1 cellular context compared by ENCODE assay signal in genomic region chr12:123232807-123233504, GRCh38.
TF ChIP-seq lines count a peak whose summit lies in the region.

Gene MPHOSPH9 (minus strand): TSS chr12:123233141. CDS start chr12:123230364, 2,777 bp downstream.
Gene MTRFR (plus strand): TSS chr12:123233436. CDS start chr12:123253675, 20,239 bp downstream.

TF ChIP-seq in HepG2, 621 proteins besides CTCF, POLR2A, EP300 and RAD21 (continued from another document and continues in another):
- TF ChIP-seq LBX2 (CRISPR knock-in tag; IDR thresholded peaks at IDR 0.05; ENCODE audit: borderline replicate concordance) (peak; percentile 85), ARID3A (IDR thresholded peaks at IDR 0.05; ENCODE audit: low read depth, low read length) (0 out of 2 replicates have a peak, but pooled peaks have one; percentile 12), MBNL3 (CRISPR knock-in tag; conservative IDR thresholded peaks at IDR 0.05) (no peak), PBX2 (CRISPR knock-in tag; IDR thresholded peaks at IDR 0.05) (peak; percentile 95), ZNF30 (CRISPR knock-in tag; IDR thresholded peaks at IDR 0.05) (no peak), ZNF101 (CRISPR knock-in tag; IDR thresholded peaks at IDR 0.05; ENCODE audit: borderline replicate concordance, low read depth) (no peak), MIXL1 (CRISPR knock-in tag; IDR thresholded peaks at IDR 0.05) (peak; percentile 44), FLYWCH1 (CRISPR knock-in tag; IDR thresholded peaks at IDR 0.05) (no peak), ZC3H13 (CRISPR knock-in tag; IDR thresholded peaks at IDR 0.05) (peak; percentile 82; the same call in 1 of the 2 replicates), ZNF251 (CRISPR knock-in tag; IDR thresholded peaks at IDR 0.05) (0 out of 2 replicates have a peak, but pooled peaks have one; percentile 76), KLF12 (CRISPR knock-in tag; IDR thresholded peaks at IDR 0.05; ENCODE audit: borderline replicate concordance) (no peak), SKI (IDR thresholded peaks at IDR 0.05; ENCODE audit: partially characterized antibody) (no peak), ZNF180 (CRISPR knock-in tag; IDR thresholded peaks at IDR 0.05; ENCODE audit: borderline replicate concordance, low read depth) (peak; percentile 84; the same call in 1 of the 2 replicates), ATF2 (CRISPR knock-in tag; IDR thresholded peaks at IDR 0.05) (peak; percentile 85), ZNF746 (CRISPR knock-in tag; IDR thresholded peaks at IDR 0.05) (peak; percentile 51; the same call in 1 of the 2 replicates), KDM5A (IDR thresholded peaks at IDR 0.05; ENCODE audit: borderline replicate concordance, low read length) (no peak), ZNF879 (CRISPR knock-in tag; IDR thresholded peaks at IDR 0.05) (no peak; the same call in 1 of the 2 replicates), ZNF333 (CRISPR knock-in tag; IDR thresholded peaks at IDR 0.05; ENCODE audit: borderline replicate concordance) (0 out of 2 replicates have a peak, but pooled peaks have one; percentile 12), ZGPAT (CRISPR knock-in tag; IDR thresholded peaks at IDR 0.05) (peak; percentile 91), ZNF34 (CRISPR knock-in tag; IDR thresholded peaks at IDR 0.05; ENCODE audit: borderline replicate concordance) (no peak), HNF4A (CRISPR knock-in tag; IDR thresholded peaks at IDR 0.05) (0 out of 2 replicates have a peak, but pooled peaks have one; percentile 36), CREB3 (CRISPR knock-in tag; IDR thresholded peaks at IDR 0.05) (no peak; the same call in 1 of the 2 replicates), SAFB2 (CRISPR knock-in tag; IDR thresholded peaks at IDR 0.05; ENCODE audit: borderline replicate concordance, low read depth) (peak; percentile 82), HOMEZ (CRISPR knock-in tag; IDR thresholded peaks at IDR 0.05; ENCODE audit: low read depth) (peak; percentile 59; the same call in 1 of the 2 replicates), E2F2 (CRISPR knock-in tag; IDR thresholded peaks at IDR 0.05; ENCODE audit: borderline replicate concordance) (peak; percentile 99; the same call in 1 of the 2 replicates), GPN1 (CRISPR knock-in tag; IDR thresholded peaks at IDR 0.05; ENCODE audit: borderline replicate concordance) (no peak), SP2 (CRISPR knock-in tag; IDR thresholded peaks at IDR 0.05) (peak; percentile 91), NCOR1 (IDR thresholded peaks at IDR 0.05; ENCODE audit: borderline replicate concordance, low read length) (no peak), HNF1B (CRISPR knock-in tag; IDR thresholded peaks at IDR 0.05) (peak; percentile 80), CSRNP2 (CRISPR knock-in tag; conservative IDR thresholded peaks at IDR 0.05; ENCODE audit: low read depth) (no peak), UBTF (CRISPR knock-in tag; IDR thresholded peaks at IDR 0.05) (peak; percentile 64), HMG20B (CRISPR knock-in tag; conservative IDR thresholded peaks at IDR 0.05) (peak; percentile 72; the same call in 1 of the 2 replicates), PRDM4 (CRISPR knock-in tag; IDR thresholded peaks at IDR 0.05; ENCODE audit: borderline replicate concordance) (peak; percentile 37; the same call in 1 of the 2 replicates)
